ENCODE assay signal across 1 cellular context in genomic region chr16:87765776-87766484, GRCh38.
A peak's percentile ranks its signal among the peaks of the same experiment; 100 is the strongest.
TF ChIP-seq lines count a peak whose summit lies in the region.

KLHDC4 (minus strand) TSS chr16:87765986; CDS start chr16:87765890, 96 bp downstream.

TF ChIP-seq in K562, 482 proteins besides CTCF, POLR2A, EP300 and RAD21 (continued from another document and continues in another):
- TF ChIP-seq FOXP4 (CRISPR knock-in tag; IDR thresholded peaks at IDR 0.05; ENCODE audit: borderline replicate concordance) (no peak), CCAR2 (IDR thresholded peaks at IDR 0.05; ENCODE audit: low read depth, low read length) (no peak), TEAD4 (IDR thresholded peaks at IDR 0.05; ENCODE audit: low read length) (no peak), TEAD4 (CRISPR knock-in tag; IDR thresholded peaks at IDR 0.05; ENCODE audit: borderline replicate concordance) (no peak), ZNF197 (CRISPR knock-in tag; IDR thresholded peaks at IDR 0.05; ENCODE audit: low read depth) (no peak), BRF1 (IDR thresholded peaks at IDR 0.05; ENCODE audit: borderline replicate concordance, extremely low read depth, insufficient read length) (no peak), HES1 (IDR thresholded peaks at IDR 0.05; ENCODE audit: low read depth) (no peak), SMC3 (conservative IDR thresholded peaks at IDR 0.05; ENCODE audit: insufficient read depth, low read depth, low read length) (no peak), ZFP1 (CRISPR knock-in tag; IDR thresholded peaks at IDR 0.05) (no peak), ZFP91 (CRISPR knock-in tag; IDR thresholded peaks at IDR 0.05) (no peak), MAX (CRISPR knock-in tag; IDR thresholded peaks at IDR 0.05) (peak; percentile 88), MECOM (CRISPR knock-in tag; IDR thresholded peaks at IDR 0.05) (no peak), ILF3 (IDR thresholded peaks at IDR 0.05; ENCODE audit: borderline replicate concordance) (no peak), POLR2G (IDR thresholded peaks at IDR 0.05; ENCODE audit: low read depth, low read length) (peak; percentile 97), E2F4 (CRISPR knock-in tag; IDR thresholded peaks at IDR 0.05; ENCODE audit: low read depth) (no peak), NR2C2 (CRISPR knock-in tag; IDR thresholded peaks at IDR 0.05) (peak; percentile 54; the same call in 1 of the 2 replicates), NR2C2 (tag; IDR thresholded peaks at IDR 0.05) (peak; percentile 88), YBX1 (IDR thresholded peaks at IDR 0.05) (no peak), HLTF (IDR thresholded peaks at IDR 0.05) (peak; percentile 18; the same call in 1 of the 2 replicates), SMAD4 (CRISPR knock-in tag; conservative IDR thresholded peaks at IDR 0.05) (no peak), SAP30 (IDR thresholded peaks at IDR 0.05; ENCODE audit: borderline replicate concordance, insufficient read depth, low read depth, low read length, poor library complexity, severe bottlenecking) (peak; percentile 87), HOXB6 (CRISPR knock-in tag; IDR thresholded peaks at IDR 0.05; ENCODE audit: borderline replicate concordance) (no peak), PHF8 (IDR thresholded peaks at IDR 0.05; ENCODE audit: borderline replicate concordance, low read length) (peak; percentile 95), ARNT (IDR thresholded peaks at IDR 0.05) (no peak), COPS2 (conservative IDR thresholded peaks at IDR 0.05) (no peak), JUND (IDR thresholded peaks at IDR 0.05; ENCODE audit: borderline replicate concordance, low read depth, low read length) (no peak), JUND (tag; IDR thresholded peaks at IDR 0.05; ENCODE audit: borderline replicate concordance, low read depth, low read length) (no peak; the same call in 2 of the 3 replicates), TSC22D4 (tag; IDR thresholded peaks at IDR 0.05) (no peak), KLF13 (tag; IDR thresholded peaks at IDR 0.05; ENCODE audit: borderline replicate concordance, low read depth) (no peak), YY1 (IDR thresholded peaks at IDR 0.05; ENCODE audit: borderline replicate concordance in 1 of 3, control insufficient read depth in 1 of 3, extremely low read depth in 1 of 3, insufficient read depth in 3 of 3, insufficient read length in 1 of 3, insufficient replicate concordance in 2 of 3, low read depth in 1 of 3, low read length in 2 of 3) (peak; percentile 42 to 87 (median 66)), BDP1 (IDR thresholded peaks at IDR 0.05; ENCODE audit: insufficient read depth, insufficient read length) (no peak), ZNF584 (CRISPR knock-in tag; IDR thresholded peaks at IDR 0.05; ENCODE audit: low read depth) (no peak), RBM25 (IDR thresholded peaks at IDR 0.05; ENCODE audit: low read depth, low read length, severe bottlenecking) (no peak), SAFB2 (IDR thresholded peaks at IDR 0.05; ENCODE audit: borderline replicate concordance, low read depth, low read length, severe bottlenecking) (no peak), AFF1 (IDR thresholded peaks at IDR 0.05; ENCODE audit: low read depth in 1 of 2, partially characterized antibody in 2 of 2) (no peak), ZNF354B (CRISPR knock-in tag; IDR thresholded peaks at IDR 0.05) (no peak), STAG1 (CRISPR knock-in tag; IDR thresholded peaks at IDR 0.05; ENCODE audit: borderline replicate concordance) (no peak), BMI1 (IDR thresholded peaks at IDR 0.05; ENCODE audit: low read length) (no peak), E2F8 (IDR thresholded peaks at IDR 0.05; ENCODE audit: low read depth, partially characterized antibody) (peak; percentile 92), FOXJ2 (tag; IDR thresholded peaks at IDR 0.05) (no peak), MYBL2 (IDR thresholded peaks at IDR 0.05; ENCODE audit: low read depth) (no peak), MYBL2 (CRISPR knock-in tag; IDR thresholded peaks at IDR 0.05; ENCODE audit: borderline replicate concordance) (no peak), ZKSCAN3 (CRISPR knock-in tag; IDR thresholded peaks at IDR 0.05) (no peak), GMEB1 (CRISPR knock-in tag; IDR thresholded peaks at IDR 0.05) (no peak), FOS (IDR thresholded peaks at IDR 0.05; ENCODE audit: extremely low read depth, insufficient read length) (no peak), HNRNPL (IDR thresholded peaks at IDR 0.05; ENCODE audit: low read depth, low read length) (no peak), ZSCAN29 (IDR thresholded peaks at IDR 0.05) (no peak), NRF1 (conservative IDR thresholded peaks at IDR 0.05 in 1 of 2, IDR thresholded peaks at IDR 0.05 in 1 of 2) (peak in 1 of 2 experiments; percentile 33; a peak in 1 of 4 replicates), ZBED1 (IDR thresholded peaks at IDR 0.05) (no peak), ZNF77 (CRISPR knock-in tag; IDR thresholded peaks at IDR 0.05) (no peak), MTA2 (IDR thresholded peaks at IDR 0.05; ENCODE audit: low read depth) (no peak), ZFP36 (IDR thresholded peaks at IDR 0.05; ENCODE audit: low read depth, low read length, partially characterized antibody) (no peak), ZBTB43 (CRISPR knock-in tag; IDR thresholded peaks at IDR 0.05) (no peak), FOXA1 (IDR thresholded peaks at IDR 0.05; ENCODE audit: borderline replicate concordance) (no peak), SETDB1 (IDR thresholded peaks at IDR 0.05; ENCODE audit: low read length) (no peak), KHSRP (IDR thresholded peaks at IDR 0.05) (no peak), RBM15 (IDR thresholded peaks at IDR 0.05; ENCODE audit: insufficient read depth, low read length) (no peak), NCOA4 (IDR thresholded peaks at IDR 0.05; ENCODE audit: partially characterized antibody) (no peak), GABPA (tag; conservative IDR thresholded peaks at IDR 0.05; ENCODE audit: low read depth) (peak; percentile 98), NUFIP1 (IDR thresholded peaks at IDR 0.05; ENCODE audit: partially characterized antibody) (no peak), HMG20B (CRISPR knock-in tag; IDR thresholded peaks at IDR 0.05) (no peak), ZFX (CRISPR knock-in tag; IDR thresholded peaks at IDR 0.05) (peak; percentile 94)
